Comparison of ENCODE assay signal across 18 cellular contexts in the genomic region with DNA sequence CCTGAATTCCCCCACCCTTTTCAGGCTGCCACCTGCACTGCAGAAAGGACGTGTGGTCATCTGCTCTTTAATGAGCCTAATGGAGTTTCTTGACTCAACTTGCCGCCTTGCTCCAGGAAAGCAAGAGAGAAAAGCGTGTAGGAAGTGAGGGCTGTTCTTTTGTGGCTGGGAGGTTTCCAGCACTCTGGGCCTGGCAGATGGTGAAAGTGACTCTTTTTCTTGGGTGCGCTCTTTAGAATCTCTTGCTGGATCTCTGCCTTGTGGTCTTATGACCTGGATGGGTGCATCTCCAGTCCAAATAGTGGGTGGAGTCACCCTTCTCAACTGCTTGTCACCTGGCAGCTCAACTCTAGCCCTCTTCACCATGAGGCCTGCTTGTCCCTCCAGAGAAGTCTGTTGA.
A peak's percentile ranks its signal among the peaks of the same experiment; 100 is the strongest.
DNase-seq lines count a peak whose midpoint lies in the region; ATAC-seq, FAIRE-seq and TF ChIP-seq lines count a peak whose summit lies in the region.
"Had no signal": no experiment of that assay in that cellular context is flagged by ENCODE, and none has a peak within 500 bp of the region (broad histone marks: within the 10 kb centered on the region; RNA-seq: fewer than 3 reads in every experiment).

No MANE protein-coding gene starts in this region.

- intact Hi-C loops in GM12878 (cut with micrococcal nuclease; ENCODE audit: unreplicated experiment), result no loop called here
- intact Hi-C loops in left ventricle myocardium inferior (cut with micrococcal nuclease), result no loop called here
- intact Hi-C loops in breast epithelium (cut with DNase I; ENCODE audit: low total_unique reads), result no loop called here

- no peaks in the 10 kb centered on the region for H3K27me3 Mint-ChIP-seq in nephron progenitor cell (ENCODE audit: low read depth, poor library complexity)
- H3K27me3 Mint-ChIP-seq in activated naive CD4-positive, alpha-beta T cell treated with anti-CD3 and anti-CD28 coated beads, Interleukin-2, amount 10 ng/mL, durations not matched to agents 7 days and 5 days, result no peaks in the 10 kb centered on the region
- H3K27me3 Mint-ChIP-seq: CD4-positive, alpha-beta T cell had no signal

- WGBS in GM12878 (ENCODE audit: insufficient coverage, insufficient replicate concordance, low lambda C conversion rate, missing lambda C conversion rate), result 77% methylated on average over 4 of the region's 4 CpGs

- CTCF ChIA-PET in GM12878 (lab: Yijun Ruan, JAX), result interaction anchor here (0.5 to 1.3 kb wide), 2 partner anchors 11 to 59 kb away, joined by 3 to 4 read pairs; no protein-coding TSS in a partner anchor
- CTCF ChIA-PET in activated naive CD4-positive, alpha-beta T cell treated with anti-CD3 and anti-CD28 coated beads, Interleukin-2, amount 10 ng/mL, durations not matched to agents 7 days and 5 days (lab: Charles Lee), result no interaction called here

- H3K4me1 ChIP-seq in BLaER1, result peaks cover 32% of the 10 kb centered on the region
- peaks cover 17% of the 10 kb centered on the region for H3K4me1 ChIP-seq in GM12878 (ENCODE audit: control insufficient read depth, insufficient read depth, low read length)
- peaks cover 16% of the 10 kb centered on the region for H3K4me1 ChIP-seq in left ventricle myocardium inferior
- no peaks in the 10 kb centered on the region for H3K4me1 ChIP-seq in breast epithelium

- in situ Hi-C loops in GM12878 (cut with MboI), result no loop called here

- H3K4me1 Mint-ChIP-seq in nephron progenitor cell, result peaks cover 8% of the 10 kb centered on the region
- H3K4me1 Mint-ChIP-seq in activated naive CD4-positive, alpha-beta T cell treated with anti-CD3 and anti-CD28 coated beads, Interleukin-2, amount 10 ng/mL, durations not matched to agents 7 days and 5 days, result no peaks in the 10 kb centered on the region

- H3K9ac ChIP-seq in BLaER1, result no peak overlapping the region
- H3K9ac ChIP-seq in GM12878 (ENCODE audit: control insufficient read depth, insufficient read depth, low read length), result no peak overlapping the region
- H3K9ac ChIP-seq: GM23248 had no signal

- no peak for TF ChIP-seq RAD21 in GM12878 (IDR thresholded peaks at IDR 0.05; ENCODE audit: insufficient read depth, low read depth, low read length)

- no peak overlapping the region for H3K4me3 Mint-ChIP-seq in nephron progenitor cell
- no peak overlapping the region for H3K4me3 Mint-ChIP-seq in activated naive CD4-positive, alpha-beta T cell treated with anti-CD3 and anti-CD28 coated beads, Interleukin-2, amount 10 ng/mL, durations not matched to agents 7 days and 5 days
- H3K4me3 Mint-ChIP-seq: CD4-positive, alpha-beta T cell had no signal

- H3K36me3 Mint-ChIP-seq in nephron progenitor cell (ENCODE audit: low read depth), result no peaks in the 10 kb centered on the region
- H3K36me3 Mint-ChIP-seq in activated naive CD4-positive, alpha-beta T cell treated with anti-CD3 and anti-CD28 coated beads, Interleukin-2, amount 10 ng/mL, durations not matched to agents 7 days and 5 days, result no peaks in the 10 kb centered on the region

- ATAC-seq in GM19025 (IDR thresholded peaks at IDR 0.05; ENCODE audit: low read depth, unreplicated experiment) (peak; percentile 11), GM12878 (peak; percentile 6)
- ATAC-seq: HCT116, HepG2 had no signal

- H3K27ac ChIP-seq in BLaER1 (no peak overlapping the region), GM12878 (ENCODE audit: control insufficient read depth, insufficient read depth) (peak overlapping the region; percentile 20; the same call in 1 of the 2 replicates), left ventricle myocardium inferior (replicated peaks) (no peak overlapping the region), breast epithelium (no peak overlapping the region)
- H3K27ac ChIP-seq: GM23248 had no signal

- TF ChIP-seq CTCF in GM12878 (IDR thresholded peaks at IDR 0.05 in 2 of 3, conservative IDR thresholded peaks at IDR 0.05 in 1 of 3; ENCODE audit: control insufficient read depth in 2 of 3, extremely low read depth in 1 of 3, insufficient read depth in 1 of 3, low read depth in 3 of 3, low read length in 3 of 3) (no peak), nephron progenitor cell (IDR thresholded peaks at IDR 0.05) (no peak), left ventricle myocardium inferior (IDR thresholded peaks at IDR 0.05; ENCODE audit: borderline replicate concordance) (no peak), breast epithelium (IDR thresholded peaks at IDR 0.05) (no peak)

- no peaks in the 10 kb centered on the region for H4K20me1 ChIP-seq in BLaER1
- no peaks in the 10 kb centered on the region for H4K20me1 ChIP-seq in GM12878 (ENCODE audit: control insufficient read depth, insufficient read depth)

- RAD21 ChIA-PET in GM12878 (lab: Charles Lee; ENCODE audit: unreplicated experiment), result interaction anchor here (0.8 kb wide), 1 partner anchor 11 kb away, joined by 5 read pairs; no protein-coding TSS in a partner anchor

- no peaks in the 10 kb centered on the region for H3K36me3 ChIP-seq in BLaER1
- H3K36me3 ChIP-seq in GM12878 (ENCODE audit: control insufficient read depth in 2 of 2, insufficient read depth in 2 of 2, low read length in 1 of 2), result no peaks in the 10 kb centered on the region
- H3K36me3 ChIP-seq in left ventricle myocardium inferior, result no peaks in the 10 kb centered on the region
- H3K36me3 ChIP-seq in breast epithelium, result no peaks in the 10 kb centered on the region

- H3K9me3 Mint-ChIP-seq in nephron progenitor cell, result no peaks in the 10 kb centered on the region
- H3K9me3 Mint-ChIP-seq in activated naive CD4-positive, alpha-beta T cell treated with anti-CD3 and anti-CD28 coated beads, Interleukin-2, amount 10 ng/mL, durations not matched to agents 7 days and 5 days, result peaks cover 2% of the 10 kb centered on the region

- DNase-seq in GM12878 (ENCODE audit: low read depth, low spot score) (no peak), nephron progenitor cell (no peak), left ventricle myocardium inferior (no peak), breast epithelium (ENCODE audit: low spot score in 2 of 2) (no peak)
- DNase-seq in activated naive CD4-positive, alpha-beta T cell treated with anti-CD3 and anti-CD28 coated beads, Interleukin-2, amount 10 ng/mL, durations not matched to agents 7 days and 5 days, result no peak
- DNase-seq: 8988T; AML-193; C1 segment of cervical spinal cord; Calu3; CD4-positive, alpha-beta T cell; DMS 273 treated with DMSO at 0.1 percent for 48 hours; GM23248 had no signal

- H3K4me2 ChIP-seq in BLaER1 (peak overlapping the region; percentile 30), GM12878 (ENCODE audit: control insufficient read depth, insufficient read depth) (no peak overlapping the region)

- H3K9me3 ChIP-seq in BLaER1 (peaks cover 9% of the 10 kb centered on the region), GM12878 (replicated peaks; ENCODE audit: control insufficient read depth, insufficient read depth, low read length) (no peaks in the 10 kb centered on the region; the same call in 2 of the 3 replicates), left ventricle myocardium inferior (replicated peaks) (no peaks in the 10 kb centered on the region), breast epithelium (no peaks in the 10 kb centered on the region)

- peak overlapping the region; percentile 49 for H3K27ac Mint-ChIP-seq in nephron progenitor cell
- H3K27ac Mint-ChIP-seq in activated naive CD4-positive, alpha-beta T cell treated with anti-CD3 and anti-CD28 coated beads, Interleukin-2, amount 10 ng/mL, durations not matched to agents 7 days and 5 days, result no peak overlapping the region
- H3K27ac Mint-ChIP-seq: CD4-positive, alpha-beta T cell had no signal

- FAIRE-seq in GM12878 (lab: Jason Lieb, UNC), result no peak
- FAIRE-seq: H54, HepG2, HTR-8/SVneo had no signal

- H2AFZ ChIP-seq in GM12878 (ENCODE audit: control insufficient read depth, low read depth, low read length), result peak overlapping the region; percentile 26; the same call in 1 of the 2 replicates
- H2AFZ ChIP-seq: GM23248 had no signal

- no peak for TF ChIP-seq POLR2A in GM12878 (IDR thresholded peaks at IDR 0.05; ENCODE audit: low read depth, low read length)
- TF ChIP-seq POLR2A in breast epithelium (IDR thresholded peaks at IDR 0.05), result no peak

- BruUV-seq in GM12878 (replicated peaks; lab: Mats Ljungman, UMichigan), result no TSS peak

- no peak for TF ChIP-seq EP300 in GM12878 (IDR thresholded peaks at IDR 0.05; ENCODE audit: borderline replicate concordance in 1 of 2, control insufficient read depth in 1 of 2, low read depth in 2 of 2, low read length in 2 of 2)

- H3K4me3 ChIP-seq in BLaER1 (no peak overlapping the region), GM12878 (no peak overlapping the region), left ventricle myocardium inferior (no peak overlapping the region), breast epithelium (no peak overlapping the region)
- H3K4me3 ChIP-seq: GM23248 had no signal

- H3K27me3 ChIP-seq in BLaER1 (no peaks in the 10 kb centered on the region), GM12878 (replicated peaks in 1 of 2; ENCODE audit: control insufficient read depth in 2 of 2, insufficient read depth in 2 of 2, low read length in 1 of 2) (no peaks in the 10 kb centered on the region), left ventricle myocardium inferior (ENCODE audit: low read depth) (no peaks in the 10 kb centered on the region), breast epithelium (no peaks in the 10 kb centered on the region)

- no peaks in the 10 kb centered on the region for H3K79me2 ChIP-seq in GM12878 (ENCODE audit: control insufficient read depth, insufficient read depth, low read length)

- SMC1A ChIA-PET in GM12878 (lab: Charles Lee; ENCODE audit: uncharacterized antibody, unreplicated experiment), result interaction anchor here (1.0 to 4.4 kb wide), 4 partner anchors 11 to 60 kb away, joined by 3 to 27 read pairs (median 20); no protein-coding TSS in a partner anchor

- POLR2A ChIA-PET in GM12878 (lab: Charles Lee), result interaction anchor here (3.0 kb wide), 1 partner anchor 11 kb away, joined by 11 read pairs; no protein-coding TSS in a partner anchor

TF ChIP-seq in GM12878, 131 proteins besides CTCF, POLR2A, EP300 and RAD21:
- TF ChIP-seq SMARCA5 (IDR thresholded peaks at IDR 0.05) (no peak), GABPA (IDR thresholded peaks at IDR 0.05; ENCODE audit: low read depth) (no peak), POLR2AphosphoS2 (IDR thresholded peaks at IDR 0.05; ENCODE audit: low read depth, low read length) (no peak), FOXM1 (IDR thresholded peaks at IDR 0.05; ENCODE audit: low read depth, low read length) (no peak)
TF ChIP-seq in GM12878: peak in this region for 0.
